17 cellular contexts compared by ENCODE assay signal in genomic region chr15:44801368-44801767, GRCh38.
"Had no signal": no experiment of that assay in that cellular context is flagged by ENCODE, and none has a peak within 500 bp of the region (broad histone marks: within the 10 kb centered on the region; RNA-seq: fewer than 3 reads in every experiment).

No MANE protein-coding gene starts in this region.

- ATAC-seq: activated CD8-positive, alpha-beta T cell treated with anti-CD3 and anti-CD28 coated beads, Interleukin-2, amount 10 ng/mL, durations not matched to agents 7 days and 5 days; effector memory CD8-positive, alpha-beta T cell; gastrocnemius medialis; left colon; stimulated activated memory B cell treated with anti-CD40 and anti-IgM and Interleukin-4, amounts not matched to agents 10 μg/mL and 1 μg/mL and 100 μg/mL, for 72 hours had no signal

- H3K9me3 ChIP-seq: gastrocnemius medialis, heart right ventricle, ovary had no signal

- H3K4me1 ChIP-seq: gastrocnemius medialis had no signal

- H3K27me3 ChIP-seq: gastrocnemius medialis, heart right ventricle, ovary had no signal

- H3K4me3 ChIP-seq: gastrocnemius medialis, ovary had no signal

- H3K27ac ChIP-seq: gastrocnemius medialis, heart right ventricle, ovary had no signal

- DNase-seq: activated B cell treated with CpG ODN at 0.5 μM for 24 hours; activated CD4-positive, alpha-beta T cell treated with anti-CD3 and anti-CD28 coated beads for 48 hours; activated CD8-positive, alpha-beta memory T cell treated with anti-CD3 and anti-CD28 coated beads, Interleukin-2, amount 50 U/mL, for 4 hours; activated CD8-positive, alpha-beta T cell treated with anti-CD3 and anti-CD28 coated beads, Interleukin-2, amount 10 ng/mL, durations not matched to agents 7 days and 5 days; activated gamma-delta T cell treated with Interleukin-2 at 50 U/mL for 16 hours; activated T-cell treated with anti-CD3 and anti-CD28 coated beads, Interleukin-2, amount 50 U/mL, for 72 hours; amygdala; cerebellar nuclear complex; effector memory CD8-positive, alpha-beta T cell; gastrocnemius medialis; heart right ventricle; left colon; naive B cell; ovary; stimulated activated CD4-positive, alpha-beta T cell treated with anti-CD3 and anti-CD28 coated beads, Interleukin-2, amount 100 ng/mL, for 48 hours; T-helper 2 cell had no signal

- H3K36me3 ChIP-seq: gastrocnemius medialis, heart right ventricle, ovary had no signal
